Comparison of ENCODE assay signal across 1 cellular context in the genomic region with DNA sequence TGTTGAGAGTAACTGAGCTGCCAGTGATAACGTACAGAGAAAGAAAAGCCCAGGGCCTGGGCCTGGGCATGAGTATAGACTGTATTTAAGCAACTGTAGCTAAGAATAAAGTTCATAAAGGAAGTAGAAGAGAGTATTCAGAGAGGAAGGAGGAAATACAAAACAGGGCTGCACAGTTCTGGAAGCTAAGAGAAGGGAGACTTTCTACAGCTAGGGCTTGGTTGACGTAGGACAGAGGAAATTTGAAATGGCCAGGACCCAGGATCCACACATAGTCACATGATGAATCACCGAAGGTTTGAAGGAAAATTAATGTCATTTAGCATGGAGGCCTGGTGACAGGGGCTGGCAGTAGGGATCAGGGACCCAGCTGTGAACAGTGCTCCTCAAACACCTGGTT.
TF ChIP-seq lines count a peak whose summit lies in the region.

No MANE protein-coding gene starts in this region.

TF ChIP-seq in K562, 482 proteins besides CTCF, POLR2A, EP300 and RAD21 (continued from another document):
- TF ChIP-seq, protein P1, sequence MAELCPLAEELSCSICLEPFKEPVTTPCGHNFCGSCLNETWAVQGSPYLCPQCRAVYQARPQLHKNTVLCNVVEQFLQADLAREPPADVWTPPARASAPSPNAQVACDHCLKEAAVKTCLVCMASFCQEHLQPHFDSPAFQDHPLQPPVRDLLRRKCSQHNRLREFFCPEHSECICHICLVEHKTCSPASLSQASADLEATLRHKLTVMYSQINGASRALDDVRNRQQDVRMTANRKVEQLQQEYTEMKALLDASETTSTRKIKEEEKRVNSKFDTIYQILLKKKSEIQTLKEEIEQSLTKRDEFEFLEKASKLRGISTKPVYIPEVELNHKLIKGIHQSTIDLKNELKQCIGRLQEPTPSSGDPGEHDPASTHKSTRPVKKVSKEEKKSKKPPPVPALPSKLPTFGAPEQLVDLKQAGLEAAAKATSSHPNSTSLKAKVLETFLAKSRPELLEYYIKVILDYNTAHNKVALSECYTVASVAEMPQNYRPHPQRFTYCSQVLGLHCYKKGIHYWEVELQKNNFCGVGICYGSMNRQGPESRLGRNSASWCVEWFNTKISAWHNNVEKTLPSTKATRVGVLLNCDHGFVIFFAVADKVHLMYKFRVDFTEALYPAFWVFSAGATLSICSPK (IDR thresholded peaks at IDR 0.05; ENCODE audit: borderline replicate concordance): no peak
- TF ChIP-seq RNF2 (IDR thresholded peaks at IDR 0.05) (no peak), KLF13 (tag; IDR thresholded peaks at IDR 0.05; ENCODE audit: borderline replicate concordance, low read depth) (no peak), HSF4 (CRISPR knock-in tag; IDR thresholded peaks at IDR 0.05; ENCODE audit: borderline replicate concordance) (no peak), PML (IDR thresholded peaks at IDR 0.05; ENCODE audit: low read length) (no peak), ZNF395 (CRISPR knock-in tag; IDR thresholded peaks at IDR 0.05) (no peak), RFX1 (IDR thresholded peaks at IDR 0.05) (no peak), ZBED1 (IDR thresholded peaks at IDR 0.05) (no peak), L3MBTL2 (IDR thresholded peaks at IDR 0.05) (no peak), STAT5A (IDR thresholded peaks at IDR 0.05; ENCODE audit: borderline replicate concordance, low read length) (no peak), SP2 (IDR thresholded peaks at IDR 0.05; ENCODE audit: extremely low read depth, low read depth, low read length, poor library complexity, severe bottlenecking) (no peak), FOXJ2 (tag; IDR thresholded peaks at IDR 0.05) (no peak), ZNF766 (CRISPR knock-in tag; conservative IDR thresholded peaks at IDR 0.05) (no peak), HMG20B (CRISPR knock-in tag; IDR thresholded peaks at IDR 0.05) (no peak)
- TF ChIP-seq, protein P2, sequence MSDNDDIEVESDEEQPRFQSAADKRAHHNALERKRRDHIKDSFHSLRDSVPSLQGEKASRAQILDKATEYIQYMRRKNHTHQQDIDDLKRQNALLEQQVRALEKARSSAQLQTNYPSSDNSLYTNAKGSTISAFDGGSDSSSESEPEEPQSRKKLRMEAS (CRISPR knock-in tag; IDR thresholded peaks at IDR 0.05): no peak
